Comparison of ENCODE assay signal across 19 cellular contexts in the genomic region with DNA sequence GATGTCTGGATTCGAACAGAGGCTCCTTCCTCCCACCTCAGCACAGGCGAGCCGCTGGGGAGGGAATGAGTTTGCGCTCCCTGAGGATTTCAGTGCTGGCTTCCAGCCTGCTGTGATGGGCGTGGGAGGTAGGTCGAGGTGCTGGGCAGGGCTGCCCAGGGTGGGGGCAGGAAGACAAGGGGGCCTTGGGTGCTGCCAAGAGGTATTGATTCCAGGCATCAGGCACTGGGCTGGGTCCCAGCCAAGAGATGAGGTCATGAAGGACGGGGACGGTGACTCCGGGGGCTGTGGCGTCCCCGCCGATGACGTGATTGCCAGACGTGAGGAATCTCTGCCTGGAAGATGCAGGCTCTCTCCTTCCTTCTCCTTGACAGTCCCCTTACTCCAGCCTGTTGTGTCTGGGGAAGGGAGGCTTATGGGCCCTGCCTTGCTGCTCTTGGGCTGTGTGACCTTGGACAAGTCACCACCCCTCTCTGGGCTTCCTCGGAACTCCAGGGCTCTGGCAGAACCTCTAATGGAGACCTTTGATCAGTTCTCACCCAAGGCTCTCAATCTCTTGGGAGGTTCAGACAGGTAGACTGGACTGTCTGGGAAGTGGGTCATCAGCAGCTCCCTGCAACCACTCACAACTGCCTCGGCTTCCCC.
"Had no signal": no experiment of that assay in that cellular context is flagged by ENCODE, and none has a peak within 500 bp of the region (broad histone marks: within the 10 kb centered on the region; RNA-seq: fewer than 3 reads in every experiment).

No MANE protein-coding gene starts in this region.

- ATAC-seq: foreskin keratinocyte; left colon; left ventricle myocardium superior; naive thymus-derived CD8-positive, alpha-beta T cell had no signal

- H3K4me1 ChIP-seq: foreskin keratinocyte, sigmoid colon, suprapubic skin, tibial artery, upper lobe of left lung, vagina had no signal

- H3K4me3 ChIP-seq: coronary artery, sigmoid colon, skin epidermis, suprapubic skin, tibial artery, upper lobe of left lung, vagina had no signal

- H3K9me3 ChIP-seq: neutrophil, sigmoid colon, suprapubic skin, tibial artery, upper lobe of left lung, vagina had no signal

- FAIRE-seq: endothelial cell of umbilical vein, kidney had no signal

- H3K4me1 Mint-ChIP-seq: endodermal cell; naive thymus-derived CD8-positive, alpha-beta T cell had no signal

- DNase-seq: effector CD4-positive, alpha-beta T cell; endodermal cell; erythroblast; foreskin keratinocyte; kidney; left colon; left ventricle myocardium superior; mesendoderm; sigmoid colon; stimulated activated naive CD4-positive, alpha-beta T cell treated with Interleukin-2 at 50 U/mL for 16 hours; tibial artery; upper lobe of left lung had no signal

- H3K36me3 ChIP-seq: neutrophil, sigmoid colon, suprapubic skin, tibial artery, upper lobe of left lung, vagina had no signal

- H3K27me3 ChIP-seq: neutrophil, upper lobe of left lung, vagina had no signal

- H3K27ac Mint-ChIP-seq: endodermal cell had no signal

- H3K27ac ChIP-seq: coronary artery, foreskin keratinocyte, neutrophil, sigmoid colon, skin epidermis, suprapubic skin, tibial artery, upper lobe of left lung, vagina had no signal

- H3K36me3 Mint-ChIP-seq: naive thymus-derived CD8-positive, alpha-beta T cell had no signal

- H3K9me3 Mint-ChIP-seq: endodermal cell; naive thymus-derived CD8-positive, alpha-beta T cell had no signal

- H3K4me3 Mint-ChIP-seq: endodermal cell; naive thymus-derived CD8-positive, alpha-beta T cell had no signal
